In genomic region chr5:142795246-142795645, GRCh38 we compare ENCODE assay signal across 13 cellular contexts. TPM values are rescaled to one million over a fixed set of nuclear protein-coding genes. Genes with fewer than 3 reads are reported as not detected.
A peak's percentile ranks its signal among the peaks of the same experiment; 100 is the strongest.
DNase-seq lines count a peak whose midpoint lies in the region; ATAC-seq and TF ChIP-seq lines count a peak whose summit lies in the region.
"Had no signal": no experiment of that assay in that cellular context is flagged by ENCODE, and none has a peak within 500 bp of the region (broad histone marks: within the 10 kb centered on the region; RNA-seq: fewer than 3 reads in every experiment).

No MANE protein-coding gene starts in this region.

- no peaks in the 10 kb centered on the region for H3K9me3 Mint-ChIP-seq in Caco-2 (ENCODE audit: unreplicated experiment)
- H3K9me3 Mint-ChIP-seq in naive thymus-derived CD8-positive, alpha-beta T cell: no peaks in the 10 kb centered on the region
- H3K9me3 Mint-ChIP-seq: activated T-helper 17 cell treated with anti-CD3 and anti-CD28 coated beads, Interleukin-2, amount 50 U/mL, for 72 hours; CD4-positive, alpha-beta memory T cell; endodermal cell had no signal

- DNase-seq in Caco-2: no peak
- peak; percentile 95 for DNase-seq in SIG-M5 treated with dmso at 0.1 percent for 504 hours (lab: John Stamatoyannopoulos, UW; ENCODE audit: unreplicated experiment)
- no peak for DNase-seq in effector CD4-positive, alpha-beta T cell
- no peak for DNase-seq in NCI-H524 treated with DMSO at 0.1 percent for 48 hours (lab: John Stamatoyannopoulos, UW)
- DNase-seq in naive thymus-derived CD8-positive, alpha-beta T cell: no peak
- DNase-seq: CD4-positive, alpha-beta memory T cell; endodermal cell; glutamatergic neuron; IMR-90 had no signal

- intact Hi-C loops in Caco-2 (cut with micrococcal nuclease; ENCODE audit: unreplicated experiment): no loop called here

- H3K36me3 Mint-ChIP-seq in Caco-2 (ENCODE audit: insufficient read depth, unreplicated experiment): peaks cover 7% of the 10 kb centered on the region
- H3K36me3 Mint-ChIP-seq in naive thymus-derived CD8-positive, alpha-beta T cell: peaks cover 0 to 9% (median 6%) of the 10 kb centered on the region in 3 donors

- peak; percentile 38 for ATAC-seq in HG03354 (IDR thresholded peaks at IDR 0.05; ENCODE audit: poor library complexity, severe bottlenecking, unreplicated experiment)
- no peak for ATAC-seq in HG03196 (IDR thresholded peaks at IDR 0.05; ENCODE audit: unreplicated experiment)
- no peak for ATAC-seq in naive thymus-derived CD8-positive, alpha-beta T cell
- ATAC-seq: activated T-helper 17 cell treated with anti-CD3 and anti-CD28 coated beads, Interleukin-2, amount 50 U/mL, for 72 hours had no signal

- CTCF ChIA-PET in Caco-2 (lab: Charles Lee): interaction anchor here (1.1 to 1.3 kb wide), 2 partner anchors 24 to 72 kb away, joined by 6 to 9 read pairs; no protein-coding TSS in a partner anchor

- H3K27me3 Mint-ChIP-seq in Caco-2 (ENCODE audit: insufficient read depth, unreplicated experiment): no peaks in the 10 kb centered on the region
- no peaks in the 10 kb centered on the region for H3K27me3 Mint-ChIP-seq in naive thymus-derived CD8-positive, alpha-beta T cell
- H3K27me3 Mint-ChIP-seq: activated T-helper 17 cell treated with anti-CD3 and anti-CD28 coated beads, Interleukin-2, amount 50 U/mL, for 72 hours; CD4-positive, alpha-beta memory T cell had no signal

- TF ChIP-seq CTCF in Caco-2 (IDR thresholded peaks at IDR 0.05; ENCODE audit: insufficient read depth in 1 of 2, low read depth in 1 of 2, low read length in 1 of 2, severe bottlenecking in 1 of 2, unreplicated experiment in 1 of 2): no peak

- H3K36me3 ChIP-seq in Caco-2 (ENCODE audit: control insufficient read depth, insufficient read depth, low read length) (no peaks in the 10 kb centered on the region), muscle layer of duodenum (ENCODE audit: control insufficient read depth in 1 of 2, insufficient read depth in 2 of 2, low read length in 2 of 2) (no peaks in the 10 kb centered on the region)

- H3K9me3 ChIP-seq in Caco-2 (no peaks in the 10 kb centered on the region), muscle layer of duodenum (ENCODE audit: control insufficient read depth in 1 of 2, low read length in 2 of 2) (no peaks in the 10 kb centered on the region)

- H3K27ac Mint-ChIP-seq in Caco-2 (ENCODE audit: unreplicated experiment): peak overlapping the region; percentile 67
- H3K27ac Mint-ChIP-seq in naive thymus-derived CD8-positive, alpha-beta T cell: peak overlapping the region in 5 of 10 donors; percentile 6 to 94 (median 38)
- H3K27ac Mint-ChIP-seq: endodermal cell had no signal

- POLR2A ChIA-PET in Caco-2 (lab: Charles Lee): interaction anchor here (0.6 kb wide), 1 partner anchor 18 kb away, joined by 3 read pairs; no protein-coding TSS in a partner anchor
- POLR2A ChIA-PET in naive thymus-derived CD8-positive, alpha-beta T cell (lab: Charles Lee): no interaction called here

- no peak overlapping the region for H3K4me3 ChIP-seq in Caco-2 (ENCODE audit: low read depth, low read length)
- no peak overlapping the region for H3K4me3 ChIP-seq in muscle layer of duodenum (ENCODE audit: low read depth in 1 of 2, low read length in 2 of 2)

- no TSS peak for BruUV-seq in Caco-2 (replicated peaks; lab: Mats Ljungman, UMichigan)

- peak overlapping the region; percentile 34 for H3K27ac ChIP-seq in muscle layer of duodenum (ENCODE audit: low read length)

- peaks cover 49% of the 10 kb centered on the region for H3K4me1 Mint-ChIP-seq in Caco-2 (ENCODE audit: low read depth, unreplicated experiment)
- H3K4me1 Mint-ChIP-seq in naive thymus-derived CD8-positive, alpha-beta T cell: peaks cover 36 to 84% (median 60%) of the 10 kb centered on the region in 4 donors

- H3K4me1 ChIP-seq in Caco-2 (peaks cover 59% of the 10 kb centered on the region), muscle layer of duodenum (ENCODE audit: control insufficient read depth in 1 of 2, insufficient read depth in 2 of 2, low read length in 2 of 2) (peaks cover 0 to 14% of the 10 kb centered on the region in 2 donors)

- peak overlapping the region; percentile 60 for H3K4me3 Mint-ChIP-seq in Caco-2 (ENCODE audit: unreplicated experiment)
- peak overlapping the region in 1 of 10 donors; percentile 3 for H3K4me3 Mint-ChIP-seq in naive thymus-derived CD8-positive, alpha-beta T cell
- H3K4me3 Mint-ChIP-seq: activated T-helper 17 cell treated with anti-CD3 and anti-CD28 coated beads, Interleukin-2, amount 50 U/mL, for 72 hours; CD4-positive, alpha-beta memory T cell; endodermal cell had no signal

- H3K27me3 ChIP-seq in Caco-2 (replicated peaks; ENCODE audit: control insufficient read depth, insufficient read depth, low read length) (no peaks in the 10 kb centered on the region), muscle layer of duodenum (ENCODE audit: low read depth, low read length) (no peaks in the 10 kb centered on the region)

RNA-seq across cellular contexts. Expression of gene ARHGAP26, which starts 25.1 kb away (rescaled TPM):
- 74.6 and 79.8 TPM in 2 replicates for total RNA-seq in Caco-2 (2022)
- total RNA-seq in naive thymus-derived CD8-positive, alpha-beta T cell: 10 to 100 TPM; 27.7 to 30.5 TPM
- 10 to 100 TPM in 2 of 3 donors, 1 to 10 TPM in 1; 9.1 to 15.7 (median 11.6) TPM for polyA plus RNA-seq in naive thymus-derived CD8-positive, alpha-beta T cell
